Comparison of ENCODE assay signal across 8 cellular contexts in the genomic region with DNA sequence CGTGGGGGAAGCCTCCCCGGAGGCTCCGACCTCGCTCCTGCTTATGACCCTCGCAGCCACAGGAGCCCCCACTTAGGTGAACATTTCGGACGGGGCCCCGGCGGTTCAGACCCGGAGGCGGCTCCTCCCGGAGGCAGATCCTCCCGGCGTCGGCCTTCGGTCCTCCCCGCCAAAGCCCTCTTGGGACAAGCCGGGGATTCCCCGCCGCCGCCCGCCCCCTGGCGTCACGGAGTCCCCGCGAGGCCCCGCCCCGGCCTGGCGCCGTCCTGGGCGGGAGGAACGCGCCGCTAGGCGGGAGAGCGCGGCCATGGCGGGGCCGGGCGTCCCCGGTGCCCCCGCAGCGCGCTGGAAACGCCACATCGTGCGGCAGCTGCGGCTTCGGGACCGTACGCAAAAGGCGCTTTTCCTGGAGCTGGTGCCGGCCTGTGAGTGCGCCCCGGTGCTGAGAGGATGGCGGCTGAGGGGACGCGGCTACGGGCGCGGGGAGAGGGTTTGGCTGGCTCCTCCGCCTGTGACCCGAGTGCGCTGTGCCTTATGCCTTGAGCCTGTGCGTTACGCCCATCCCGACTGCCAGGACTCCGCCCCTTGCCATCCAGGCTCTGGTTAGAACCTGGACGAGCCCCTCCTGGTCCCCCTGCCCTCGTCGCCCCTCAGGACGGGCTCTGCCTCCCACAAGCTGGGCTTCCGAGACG.
DNase-seq lines count a peak whose midpoint lies in the region; ATAC-seq lines count a peak whose summit lies in the region.

A gene with protein sequence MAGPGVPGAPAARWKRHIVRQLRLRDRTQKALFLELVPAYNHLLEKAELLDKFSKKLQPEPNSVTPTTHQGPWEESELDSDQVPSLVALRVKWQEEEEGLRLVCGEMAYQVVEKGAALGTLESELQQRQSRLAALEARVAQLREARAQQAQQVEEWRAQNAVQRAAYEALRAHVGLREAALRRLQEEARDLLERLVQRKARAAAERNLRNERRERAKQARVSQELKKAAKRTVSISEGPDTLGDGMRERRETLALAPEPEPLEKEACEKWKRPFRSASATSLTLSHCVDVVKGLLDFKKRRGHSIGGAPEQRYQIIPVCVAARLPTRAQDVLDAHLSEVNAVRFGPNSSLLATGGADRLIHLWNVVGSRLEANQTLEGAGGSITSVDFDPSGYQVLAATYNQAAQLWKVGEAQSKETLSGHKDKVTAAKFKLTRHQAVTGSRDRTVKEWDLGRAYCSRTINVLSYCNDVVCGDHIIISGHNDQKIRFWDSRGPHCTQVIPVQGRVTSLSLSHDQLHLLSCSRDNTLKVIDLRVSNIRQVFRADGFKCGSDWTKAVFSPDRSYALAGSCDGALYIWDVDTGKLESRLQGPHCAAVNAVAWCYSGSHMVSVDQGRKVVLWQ (plus strand): TSS at position 273 of the 692 bp plus-strand sequence. CDS start 35 bp downstream, at position 308.

- peak; percentile 95 for DNase-seq in AG08395 (ENCODE audit: low spot score)
- DNase-seq in NCI-H226 = peak; percentile 78
- peak; percentile 94 for DNase-seq in activated CD4-positive, CD25-positive, alpha-beta regulatory T cell treated with anti-CD3 and anti-CD28 coated beads, Interleukin-2, amount 50 U/mL, for 72 hours
- peak; percentile 81 for DNase-seq in cerebellar cortex (ENCODE audit: low spot score)
- DNase-seq in kidney glomerular epithelial cell (lab: John Stamatoyannopoulos, UW) = peak; percentile 59
- DNase-seq in stimulated activated CD4-positive, alpha-beta T cell treated with anti-CD3 and anti-CD28 coated beads, Interleukin-1b, Interleukin-23, amount 100 ng/mL, for 1 hour (ENCODE audit: low read depth in 2 of 2) = peak; percentile 70 to 83

- peak; percentile 61 for ATAC-seq in GM18867 (IDR thresholded peaks at IDR 0.05; ENCODE audit: unreplicated experiment)
- peak; percentile 64 for ATAC-seq in HG03097 (IDR thresholded peaks at IDR 0.05; ENCODE audit: low FRiP score, unreplicated experiment)

Comparison
In these comparisons a context has a peak if more than half of its experiments do, and no peak if none do; other contexts are left out.
1. Peak in every context shown above with its lines: DNase-seq and ATAC-seq.